ENCODE assay signal across 2 cellular contexts in genomic region chr1:66929289-66929688, GRCh38.
TF ChIP-seq lines count a peak whose summit lies in the region.

No MANE protein-coding gene starts in this region.

TF ChIP-seq in IMR-90, 13 proteins besides CTCF, POLR2A, EP300 and RAD21 (continued from another document):
- TF ChIP-seq BHLHE40 (IDR thresholded peaks at IDR 0.05; ENCODE audit: low read depth, low read length) (no peak), MXI1 (IDR thresholded peaks at IDR 0.05; ENCODE audit: borderline replicate concordance, low read depth, low read length) (no peak), MAZ (IDR thresholded peaks at IDR 0.05; ENCODE audit: borderline replicate concordance, low read depth, low read length) (no peak), CEBPB (IDR thresholded peaks at IDR 0.05; ENCODE audit: low read depth, low read length) (no peak), RCOR1 (IDR thresholded peaks at IDR 0.05; ENCODE audit: insufficient replicate concordance, low read length) (no peak), SMC3 (IDR thresholded peaks at IDR 0.05; ENCODE audit: low read depth, low read length) (no peak), FOS (IDR thresholded peaks at IDR 0.05; ENCODE audit: low read depth, low read length) (no peak), RFX5 (IDR thresholded peaks at IDR 0.05; ENCODE audit: low read depth, low read length) (no peak), CHD1 (IDR thresholded peaks at IDR 0.05; ENCODE audit: low read depth, low read length) (no peak)
- TF ChIP-seq, protein P1, sequence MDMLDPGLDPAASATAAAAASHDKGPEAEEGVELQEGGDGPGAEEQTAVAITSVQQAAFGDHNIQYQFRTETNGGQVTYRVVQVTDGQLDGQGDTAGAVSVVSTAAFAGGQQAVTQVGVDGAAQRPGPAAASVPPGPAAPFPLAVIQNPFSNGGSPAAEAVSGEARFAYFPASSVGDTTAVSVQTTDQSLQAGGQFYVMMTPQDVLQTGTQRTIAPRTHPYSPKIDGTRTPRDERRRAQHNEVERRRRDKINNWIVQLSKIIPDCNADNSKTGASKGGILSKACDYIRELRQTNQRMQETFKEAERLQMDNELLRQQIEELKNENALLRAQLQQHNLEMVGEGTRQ (IDR thresholded peaks at IDR 0.05; ENCODE audit: low read depth, low read length): no peak

TF ChIP-seq in WTC11, 78 proteins besides CTCF, POLR2A, EP300 and RAD21 (continued from another document):
- TF ChIP-seq, protein P2, sequence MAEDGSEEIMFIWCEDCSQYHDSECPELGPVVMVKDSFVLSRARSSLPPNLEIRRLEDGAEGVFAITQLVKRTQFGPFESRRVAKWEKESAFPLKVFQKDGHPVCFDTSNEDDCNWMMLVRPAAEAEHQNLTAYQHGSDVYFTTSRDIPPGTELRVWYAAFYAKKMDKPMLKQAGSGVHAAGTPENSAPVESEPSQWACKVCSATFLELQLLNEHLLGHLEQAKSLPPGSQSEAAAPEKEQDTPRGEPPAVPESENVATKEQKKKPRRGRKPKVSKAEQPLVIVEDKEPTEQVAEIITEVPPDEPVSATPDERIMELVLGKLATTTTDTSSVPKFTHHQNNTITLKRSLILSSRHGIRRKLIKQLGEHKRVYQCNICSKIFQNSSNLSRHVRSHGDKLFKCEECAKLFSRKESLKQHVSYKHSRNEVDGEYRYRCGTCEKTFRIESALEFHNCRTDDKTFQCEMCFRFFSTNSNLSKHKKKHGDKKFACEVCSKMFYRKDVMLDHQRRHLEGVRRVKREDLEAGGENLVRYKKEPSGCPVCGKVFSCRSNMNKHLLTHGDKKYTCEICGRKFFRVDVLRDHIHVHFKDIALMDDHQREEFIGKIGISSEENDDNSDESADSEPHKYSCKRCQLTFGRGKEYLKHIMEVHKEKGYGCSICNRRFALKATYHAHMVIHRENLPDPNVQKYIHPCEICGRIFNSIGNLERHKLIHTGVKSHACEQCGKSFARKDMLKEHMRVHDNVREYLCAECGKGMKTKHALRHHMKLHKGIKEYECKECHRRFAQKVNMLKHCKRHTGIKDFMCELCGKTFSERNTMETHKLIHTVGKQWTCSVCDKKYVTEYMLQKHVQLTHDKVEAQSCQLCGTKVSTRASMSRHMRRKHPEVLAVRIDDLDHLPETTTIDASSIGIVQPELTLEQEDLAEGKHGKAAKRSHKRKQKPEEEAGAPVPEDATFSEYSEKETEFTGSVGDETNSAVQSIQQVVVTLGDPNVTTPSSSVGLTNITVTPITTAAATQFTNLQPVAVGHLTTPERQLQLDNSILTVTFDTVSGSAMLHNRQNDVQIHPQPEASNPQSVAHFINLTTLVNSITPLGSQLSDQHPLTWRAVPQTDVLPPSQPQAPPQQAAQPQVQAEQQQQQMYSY (CRISPR knock-in tag; IDR thresholded peaks at IDR 0.05): no peak
- no peak for TF ChIP-seq ATF2 (CRISPR knock-in tag; IDR thresholded peaks at IDR 0.05; ENCODE audit: borderline replicate concordance, low read depth)
- TF ChIP-seq ZNF121 (CRISPR knock-in tag; IDR thresholded peaks at IDR 0.05): no peak
- TF ChIP-seq CBFB (CRISPR knock-in tag; IDR thresholded peaks at IDR 0.05; ENCODE audit: low read depth): no peak
- no peak for TF ChIP-seq ZNF232 (CRISPR knock-in tag; IDR thresholded peaks at IDR 0.05)
- no peak for TF ChIP-seq IRF1 (CRISPR knock-in tag; IDR thresholded peaks at IDR 0.05)
- TF ChIP-seq MXD4 (CRISPR knock-in tag; IDR thresholded peaks at IDR 0.05; ENCODE audit: borderline replicate concordance): no peak
- no peak for TF ChIP-seq SOX15 (CRISPR knock-in tag; IDR thresholded peaks at IDR 0.05)
- TF ChIP-seq NR2C2 (CRISPR knock-in tag; IDR thresholded peaks at IDR 0.05): no peak
- TF ChIP-seq ZNF416 (CRISPR knock-in tag; IDR thresholded peaks at IDR 0.05): no peak
- TF ChIP-seq E2F4 (CRISPR knock-in tag; IDR thresholded peaks at IDR 0.05; ENCODE audit: borderline replicate concordance, low read depth): no peak
- no peak for TF ChIP-seq TEAD1 (CRISPR knock-in tag; IDR thresholded peaks at IDR 0.05)
- no peak for TF ChIP-seq SMAD4 (CRISPR knock-in tag; IDR thresholded peaks at IDR 0.05)
- TF ChIP-seq, protein P3, sequence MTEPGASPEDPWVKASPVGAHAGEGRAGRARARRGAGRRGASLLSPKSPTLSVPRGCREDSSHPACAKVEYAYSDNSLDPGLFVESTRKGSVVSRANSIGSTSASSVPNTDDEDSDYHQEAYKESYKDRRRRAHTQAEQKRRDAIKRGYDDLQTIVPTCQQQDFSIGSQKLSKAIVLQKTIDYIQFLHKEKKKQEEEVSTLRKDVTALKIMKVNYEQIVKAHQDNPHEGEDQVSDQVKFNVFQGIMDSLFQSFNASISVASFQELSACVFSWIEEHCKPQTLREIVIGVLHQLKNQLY (CRISPR knock-in tag; IDR thresholded peaks at IDR 0.05): no peak
- TF ChIP-seq E2F1 (CRISPR knock-in tag; IDR thresholded peaks at IDR 0.05): no peak
- no peak for TF ChIP-seq FOXJ3 (CRISPR knock-in tag; IDR thresholded peaks at IDR 0.05; ENCODE audit: borderline replicate concordance)
